ENCODE assay signal across 23 cellular contexts in genomic region chr2:18837233-18837632, GRCh38.
"Had no signal": no experiment of that assay in that cellular context is flagged by ENCODE, and none has a peak within 500 bp of the region (broad histone marks: within the 10 kb centered on the region; RNA-seq: fewer than 3 reads in every experiment).

No MANE protein-coding gene starts in this region.

- H3K27ac ChIP-seq: ascending aorta, body of pancreas, SK-N-MC had no signal

- H3K36me3 ChIP-seq: ascending aorta, MG63 had no signal

- ATAC-seq: activated naive CD4-positive, alpha-beta T cell treated with anti-CD3 and anti-CD28 coated beads, Interleukin-2, amount 50 U/mL, for 72 hours; activated naive CD8-positive, alpha-beta T cell treated with anti-CD3 and anti-CD28 coated beads, Interleukin-2, amount 50 U/mL, for 24 hours; activated T-cell treated with anti-CD3 and anti-CD28 coated beads, Interleukin-2, amount 50 U/mL, for 4 hours; body of pancreas; T-cell had no signal

- H3K4me1 ChIP-seq: body of pancreas had no signal

- H3K27me3 ChIP-seq: ascending aorta, body of pancreas, MG63 had no signal

- DNase-seq: activated CD4-positive, alpha-beta memory T cell treated with anti-CD3 and anti-CD28 coated beads for 36 hours; activated CD4-positive, alpha-beta T cell treated with anti-CD3 and anti-CD28 coated beads, Interleukin-2, amount 10 ng/mL, durations not matched to agents 7 days and 5 days; activated CD4-positive, CD25-positive, alpha-beta regulatory T cell; activated CD8-positive, alpha-beta memory T cell treated with anti-CD3 and anti-CD28 coated beads for 24 hours; activated effector memory CD4-positive, alpha-beta T cell treated with anti-CD3 and anti-CD28 coated beads, Interleukin-2, amount 50 U/mL, for 16 hours; activated naive CD4-positive, alpha-beta T cell treated with Interleukin-2 at 50 U/mL for 16 hours; activated naive CD8-positive, alpha-beta T cell treated with anti-CD3 and anti-CD28 coated beads, Interleukin-2, amount 50 U/mL, for 24 hours; activated T-cell treated with anti-CD3 and anti-CD28 coated beads, Interleukin-2, amount 50 U/mL, for 4 hours; amniotic stem cell; body of pancreas; MG63; MV-4-11; NCI-H146; NCI-H187 treated with DMSO at 0.1 percent for 48 hours; NCI-H2081 treated with DMSO at 0.1 percent for 48 hours; NCI-H2171 treated with DMSO at 0.1 percent for 48 hours; NCI-H226; T-cell; T-helper 2 cell; T1000 had no signal

- H3K4me3 ChIP-seq: ascending aorta, body of pancreas, MG63, SK-N-MC had no signal

- H3K9me3 ChIP-seq: ascending aorta, body of pancreas, MG63 had no signal
